1 cellular context compared by ENCODE assay signal in genomic region chr1:43383449-43383848, GRCh38.
TF ChIP-seq lines count a peak whose summit lies in the region.

No MANE protein-coding gene starts in this region.

TF ChIP-seq in HCT116, 20 proteins besides CTCF, POLR2A, EP300 and RAD21 (continued from another document):
- TF ChIP-seq, protein P1, sequence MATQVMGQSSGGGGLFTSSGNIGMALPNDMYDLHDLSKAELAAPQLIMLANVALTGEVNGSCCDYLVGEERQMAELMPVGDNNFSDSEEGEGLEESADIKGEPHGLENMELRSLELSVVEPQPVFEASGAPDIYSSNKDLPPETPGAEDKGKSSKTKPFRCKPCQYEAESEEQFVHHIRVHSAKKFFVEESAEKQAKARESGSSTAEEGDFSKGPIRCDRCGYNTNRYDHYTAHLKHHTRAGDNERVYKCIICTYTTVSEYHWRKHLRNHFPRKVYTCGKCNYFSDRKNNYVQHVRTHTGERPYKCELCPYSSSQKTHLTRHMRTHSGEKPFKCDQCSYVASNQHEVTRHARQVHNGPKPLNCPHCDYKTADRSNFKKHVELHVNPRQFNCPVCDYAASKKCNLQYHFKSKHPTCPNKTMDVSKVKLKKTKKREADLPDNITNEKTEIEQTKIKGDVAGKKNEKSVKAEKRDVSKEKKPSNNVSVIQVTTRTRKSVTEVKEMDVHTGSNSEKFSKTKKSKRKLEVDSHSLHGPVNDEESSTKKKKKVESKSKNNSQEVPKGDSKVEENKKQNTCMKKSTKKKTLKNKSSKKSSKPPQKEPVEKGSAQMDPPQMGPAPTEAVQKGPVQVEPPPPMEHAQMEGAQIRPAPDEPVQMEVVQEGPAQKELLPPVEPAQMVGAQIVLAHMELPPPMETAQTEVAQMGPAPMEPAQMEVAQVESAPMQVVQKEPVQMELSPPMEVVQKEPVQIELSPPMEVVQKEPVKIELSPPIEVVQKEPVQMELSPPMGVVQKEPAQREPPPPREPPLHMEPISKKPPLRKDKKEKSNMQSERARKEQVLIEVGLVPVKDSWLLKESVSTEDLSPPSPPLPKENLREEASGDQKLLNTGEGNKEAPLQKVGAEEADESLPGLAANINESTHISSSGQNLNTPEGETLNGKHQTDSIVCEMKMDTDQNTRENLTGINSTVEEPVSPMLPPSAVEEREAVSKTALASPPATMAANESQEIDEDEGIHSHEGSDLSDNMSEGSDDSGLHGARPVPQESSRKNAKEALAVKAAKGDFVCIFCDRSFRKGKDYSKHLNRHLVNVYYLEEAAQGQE (IDR thresholded peaks at IDR 0.05; ENCODE audit: low read depth): no peak
- TF ChIP-seq, protein P2, sequence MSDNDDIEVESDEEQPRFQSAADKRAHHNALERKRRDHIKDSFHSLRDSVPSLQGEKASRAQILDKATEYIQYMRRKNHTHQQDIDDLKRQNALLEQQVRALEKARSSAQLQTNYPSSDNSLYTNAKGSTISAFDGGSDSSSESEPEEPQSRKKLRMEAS (IDR thresholded peaks at IDR 0.05): no peak
- TF ChIP-seq ZNF274 (IDR thresholded peaks at IDR 0.05; ENCODE audit: low read depth, low read length): no peak
